In the genomic region with DNA sequence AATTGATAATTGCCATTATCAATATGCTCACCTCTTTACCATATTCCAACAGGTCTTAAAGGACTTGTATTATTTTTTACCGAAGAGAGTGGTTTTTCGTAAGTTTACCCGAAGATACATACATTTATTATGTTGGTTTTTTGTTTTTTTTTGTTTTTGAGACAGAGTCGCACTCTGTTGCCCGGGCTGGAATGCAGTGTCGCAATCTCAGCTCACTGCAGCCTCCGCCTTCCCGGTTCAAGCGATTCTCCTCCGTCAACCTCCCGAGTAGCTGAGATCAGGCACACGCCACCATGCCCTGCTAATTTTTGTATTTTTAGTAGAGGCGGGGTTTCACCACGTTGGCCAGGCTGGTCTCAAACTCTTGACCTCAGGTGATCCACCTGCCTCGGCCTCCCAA, we compare ENCODE assay signal across 35 cellular contexts. TPM values are rescaled to one million over a fixed set of nuclear protein-coding genes. Genes with fewer than 3 reads are reported as not detected.
"Had no signal": no experiment of that assay in that cellular context is flagged by ENCODE, and none has a peak within 500 bp of the region (broad histone marks: within the 10 kb centered on the region; RNA-seq: fewer than 3 reads in every experiment).

No MANE protein-coding gene starts in this region.

- H3K9me3 ChIP-seq: adrenal gland had no signal

- H3K4me3 Mint-ChIP-seq: activated B cell treated with CpG ODN at 0.5 μM for 24 hours; activated CD4-positive, alpha-beta memory T cell treated with anti-CD3 and anti-CD28 coated beads for 36 hours; activated CD4-positive, alpha-beta T cell treated with anti-CD3 and anti-CD28 coated beads, Interleukin-2, amount 10 ng/mL, durations not matched to agents 7 days and 5 days; activated CD8-positive, alpha-beta T cell treated with anti-CD3 and anti-CD28 coated beads for 36 hours; activated naive CD4-positive, alpha-beta T cell treated with anti-CD3 and anti-CD28 coated beads for 36 hours; activated naive CD8-positive, alpha-beta T cell treated with anti-CD3 and anti-CD28 coated beads for 36 hours; activated T-cell treated with anti-CD3 and anti-CD28 coated beads, Interleukin-2, amount 50 U/mL, for 4 hours; activated T-cell treated with anti-CD3 and anti-CD28 coated beads, Interleukin-2, amount 50 U/mL, for 72 hours; activated T-helper 1 cell treated with anti-CD3 and anti-CD28 coated beads, Interleukin-12 subunit alpha, Interleukin-12 subunit beta, Interleukin-2, Interleukin-4 antibody, amounts not matched to agents 30 ng/mL and 10 ng/mL and 1 ng/mL, durations not matched to agents 14 hours and 24 hours and 36 hours; activated T-helper 17 cell treated with anti-CD3 and anti-CD28 coated beads, Interleukin-2, amount 50 U/mL, for 72 hours; brain; central memory CD8-positive, alpha-beta T cell; T-cell; T-helper 17 cell had no signal

- H3K9me3 Mint-ChIP-seq: activated B cell treated with CpG ODN at 0.5 μM for 24 hours; activated CD4-positive, alpha-beta memory T cell treated with anti-CD3 and anti-CD28 coated beads for 36 hours; activated CD4-positive, alpha-beta T cell treated with anti-CD3 and anti-CD28 coated beads, Interleukin-2, amount 10 ng/mL, durations not matched to agents 7 days and 5 days; activated CD8-positive, alpha-beta T cell treated with anti-CD3 and anti-CD28 coated beads for 36 hours; activated naive CD4-positive, alpha-beta T cell treated with anti-CD3 and anti-CD28 coated beads for 36 hours; activated naive CD4-positive, alpha-beta T cell treated with anti-CD3 and anti-CD28 coated beads, Interleukin-2, amount 50 U/mL, for 72 hours; activated naive CD8-positive, alpha-beta T cell treated with anti-CD3 and anti-CD28 coated beads for 36 hours; activated T-cell treated with anti-CD3 and anti-CD28 coated beads, Interleukin-2, amount 50 U/mL, for 4 hours; activated T-cell treated with anti-CD3 and anti-CD28 coated beads, Interleukin-2, amount 50 U/mL, for 72 hours; activated T-helper 1 cell treated with anti-CD3 and anti-CD28 coated beads, Interleukin-12 subunit alpha, Interleukin-12 subunit beta, Interleukin-2, Interleukin-4 antibody, amounts not matched to agents 30 ng/mL and 10 ng/mL and 1 ng/mL, durations not matched to agents 14 hours and 24 hours and 36 hours; activated T-helper 17 cell treated with anti-CD3 and anti-CD28 coated beads, Interleukin-2, amount 50 U/mL, for 72 hours; central memory CD8-positive, alpha-beta T cell; T-cell had no signal

- H3K4me3 ChIP-seq: adrenal gland, cardiac muscle cell had no signal

- H3K4me1 Mint-ChIP-seq: activated B cell treated with CpG ODN at 0.5 μM for 24 hours; activated CD4-positive, alpha-beta T cell treated with anti-CD3 and anti-CD28 coated beads, Interleukin-2, amount 10 ng/mL, durations not matched to agents 7 days and 5 days; activated naive CD8-positive, alpha-beta T cell treated with anti-CD3 and anti-CD28 coated beads for 36 hours; activated T-helper 17 cell treated with anti-CD3 and anti-CD28 coated beads, Interleukin-2, amount 50 U/mL, for 72 hours; brain; central memory CD8-positive, alpha-beta T cell; T-cell; T-helper 17 cell had no signal

- H3K27ac Mint-ChIP-seq: activated B cell treated with CpG ODN at 0.5 μM for 24 hours; activated CD4-positive, alpha-beta memory T cell treated with anti-CD3 and anti-CD28 coated beads for 36 hours; activated CD4-positive, alpha-beta T cell treated with anti-CD3 and anti-CD28 coated beads, Interleukin-2, amount 10 ng/mL, durations not matched to agents 7 days and 5 days; activated CD8-positive, alpha-beta T cell treated with anti-CD3 and anti-CD28 coated beads for 36 hours; activated naive CD4-positive, alpha-beta T cell treated with anti-CD3 and anti-CD28 coated beads for 36 hours; activated naive CD4-positive, alpha-beta T cell treated with anti-CD3 and anti-CD28 coated beads, Interleukin-2, amount 50 U/mL, for 72 hours; activated naive CD8-positive, alpha-beta T cell treated with anti-CD3 and anti-CD28 coated beads for 36 hours; activated T-cell treated with anti-CD3 and anti-CD28 coated beads, Interleukin-2, amount 50 U/mL, for 72 hours; activated T-helper 1 cell treated with anti-CD3 and anti-CD28 coated beads, Interleukin-12 subunit alpha, Interleukin-12 subunit beta, Interleukin-2, Interleukin-4 antibody, amounts not matched to agents 30 ng/mL and 10 ng/mL and 1 ng/mL, durations not matched to agents 14 hours and 24 hours and 36 hours; activated T-helper 17 cell treated with anti-CD3 and anti-CD28 coated beads, Interleukin-2, amount 50 U/mL, for 72 hours; brain; T-cell; T-helper 17 cell had no signal

- H3K36me3 Mint-ChIP-seq: activated CD4-positive, alpha-beta memory T cell treated with anti-CD3 and anti-CD28 coated beads for 36 hours; activated naive CD4-positive, alpha-beta T cell treated with anti-CD3 and anti-CD28 coated beads, Interleukin-2, amount 50 U/mL, for 72 hours; activated naive CD8-positive, alpha-beta T cell treated with anti-CD3 and anti-CD28 coated beads for 36 hours; brain; T-cell had no signal

- ATAC-seq: activated CD8-positive, alpha-beta T cell treated with anti-CD3 and anti-CD28 coated beads for 36 hours; activated naive CD4-positive, alpha-beta T cell treated with anti-CD3 and anti-CD28 coated beads, Interleukin-2, amount 50 U/mL, for 72 hours; activated T-cell treated with anti-CD3 and anti-CD28 coated beads, Interleukin-2, amount 50 U/mL, for 4 hours; activated T-cell treated with anti-CD3 and anti-CD28 coated beads, Interleukin-2, amount 50 U/mL, for 72 hours; activated T-helper 17 cell treated with anti-CD3 and anti-CD28 coated beads, Interleukin-2, amount 50 U/mL, for 72 hours; T-cell; T-helper 17 cell had no signal

- H3K36me3 ChIP-seq: adrenal gland, cardiac muscle cell had no signal

- DNase-seq: activated B cell treated with CpG ODN at 0.5 μM for 24 hours; activated CD4-positive, alpha-beta memory T cell treated with anti-CD3 and anti-CD28 coated beads for 36 hours; activated CD4-positive, alpha-beta T cell treated with anti-CD3 and anti-CD28 coated beads for 4 hours; activated CD4-positive, alpha-beta T cell treated with anti-CD3 and anti-CD28 coated beads, Interleukin-2, amount 10 ng/mL, durations not matched to agents 7 days and 5 days; activated CD4-positive, CD25-positive, alpha-beta regulatory T cell treated with anti-CD3 and anti-CD28 coated beads, Interleukin-2, amount 50 U/mL, for 72 hours; activated CD8-positive, alpha-beta memory T cell treated with anti-CD3 and anti-CD28 coated beads, Interleukin-2, amount 50 U/mL, for 4 hours; activated CD8-positive, alpha-beta T cell treated with anti-CD3 and anti-CD28 coated beads for 36 hours; activated gamma-delta T cell treated with Interleukin-2 at 50 U/mL for 16 hours; activated naive CD4-positive, alpha-beta T cell; activated naive CD4-positive, alpha-beta T cell treated with anti-CD3 and anti-CD28 coated beads for 36 hours; activated naive CD4-positive, alpha-beta T cell treated with anti-CD3 and anti-CD28 coated beads, Interleukin-2, amount 50 U/mL, for 16 hours; activated naive CD8-positive, alpha-beta T cell treated with anti-CD3 and anti-CD28 coated beads for 36 hours; activated T-cell treated with anti-CD3 and anti-CD28 coated beads for 4 hours; activated T-cell treated with anti-CD3 and anti-CD28 coated beads, Interleukin-2, amount 50 U/mL, for 1 hour; activated T-cell treated with anti-CD3 and anti-CD28 coated beads, Interleukin-2, amount 50 U/mL, for 4 hours; activated T-cell treated with anti-CD3 and anti-CD28 coated beads, Interleukin-2, amount 50 U/mL, for 72 hours; adrenal gland; amniotic stem cell; aorta; caudate nucleus; cerebellar nuclear complex; T-cell; T-helper 17 cell; T-helper 9 cell had no signal

- H3K27ac ChIP-seq: adrenal gland, cardiac muscle cell, VCaP had no signal

- H3K4me1 ChIP-seq: adrenal gland had no signal

RNA-seq across cellular contexts. Expression of a gene that starts 30.8 kb away (rescaled TPM):
- total RNA-seq: activated CD4-positive, alpha-beta memory T cell treated with anti-CD3 and anti-CD28 coated beads for 36 hours; activated CD4-positive, alpha-beta T cell treated with anti-CD3 and anti-CD28 coated beads, Interleukin-2, amount 10 ng/mL, durations not matched to agents 7 days and 5 days; activated CD8-positive, alpha-beta memory T cell treated with anti-CD3 and anti-CD28 coated beads for 36 hours; activated CD8-positive, alpha-beta T cell treated with anti-CD3 and anti-CD28 coated beads for 36 hours; activated naive CD4-positive, alpha-beta T cell treated with anti-CD3 and anti-CD28 coated beads for 36 hours; bronchial epithelial cell; chondrocyte; T-helper 17 cell; T-helper 2 cell treated with Interferon-gamma antibody and Interleukin-4, amounts not matched to agents 100 ng/mL and 5 ng/mL, for 36 hours had no signal
- polyA plus RNA-seq: cardiac muscle cell had no signal
